In genomic region chr9:130182090-130182909, GRCh38 we compare ENCODE assay signal across 14 cellular contexts. TPM values are rescaled to one million over a fixed set of nuclear protein-coding genes. Genes with fewer than 3 reads are reported as not detected.
DNase-seq lines count a peak whose midpoint lies in the region; ATAC-seq and TF ChIP-seq lines count a peak whose summit lies in the region.
"Had no signal": no experiment of that assay in that cellular context is flagged by ENCODE, and none has a peak within 500 bp of the region (broad histone marks: within the 10 kb centered on the region; RNA-seq: fewer than 3 reads in every experiment).

No MANE protein-coding gene starts in this region.

- H2AK5ac ChIP-seq in trophoblast cell (ENCODE audit: low read length) = peak overlapping the region; percentile 10

- H3K9ac ChIP-seq in BLaER1 (no peak overlapping the region), trophoblast cell (ENCODE audit: low read length) (no peak overlapping the region)

- H2BK120ac ChIP-seq in trophoblast cell (ENCODE audit: insufficient read depth, low read length, poor library complexity) = no peak overlapping the region

- no peak overlapping the region for H3K23ac ChIP-seq in trophoblast cell (ENCODE audit: low read length)

- no peak; the same call in 2 of the 3 replicates for ATAC-seq in RWPE2 (ENCODE audit: low read depth)
- ATAC-seq in HG03159 (IDR thresholded peaks at IDR 0.05; ENCODE audit: unreplicated experiment) = no peak
- no peak for ATAC-seq in HG02642 (IDR thresholded peaks at IDR 0.05; ENCODE audit: poor library complexity, unreplicated experiment)
- ATAC-seq: natural killer cell had no signal

- no peak for TF ChIP-seq CTCF in RWPE2 (IDR thresholded peaks at IDR 0.05; ENCODE audit: poor library complexity, severe bottlenecking)

- H4K20me1 ChIP-seq in BLaER1 = peaks cover 97% of the 10 kb centered on the region

- H3K79me2 ChIP-seq in trophoblast cell (ENCODE audit: control insufficient read depth, insufficient read depth, low read length, poor library complexity) = peaks cover 6% of the 10 kb centered on the region

- peaks cover 7% of the 10 kb centered on the region for H3K79me1 ChIP-seq in trophoblast cell (ENCODE audit: low read length)

- no peak overlapping the region for H3K4me2 ChIP-seq in BLaER1
- no peak overlapping the region for H3K4me2 ChIP-seq in trophoblast cell (ENCODE audit: low read length)

- peaks cover 31% of the 10 kb centered on the region for H3K36me3 ChIP-seq in BLaER1
- H3K36me3 ChIP-seq in RWPE2 (ENCODE audit: low read depth) = 0 out of 2 replicates have a peak, but pooled peaks cover 3% of the 10 kb centered on the region
- H3K36me3 ChIP-seq in trophoblast cell (ENCODE audit: control insufficient read depth in 1 of 2, insufficient read depth in 2 of 2, low read length in 2 of 2) = peaks cover 7 to 8% of the 10 kb centered on the region in 2 experiments
- H3K36me3 ChIP-seq: left lung had no signal

- no peak overlapping the region for H3K14ac ChIP-seq in trophoblast cell (ENCODE audit: low read length)

- H4K91ac ChIP-seq in trophoblast cell (ENCODE audit: low read depth, low read length) = peak overlapping the region; percentile 56

- no peak overlapping the region for H3K18ac ChIP-seq in trophoblast cell (ENCODE audit: low read length)

- peak; percentile 31 for TF ChIP-seq POLR2A in erythroblast (IDR thresholded peaks at IDR 0.05; ENCODE audit: low read length)

- no peak overlapping the region for H4K8ac ChIP-seq in trophoblast cell (ENCODE audit: low read depth, low read length)

- no peak overlapping the region for H3K4me3 ChIP-seq in BLaER1
- no peak overlapping the region for H3K4me3 ChIP-seq in RWPE2 (ENCODE audit: severe bottlenecking)
- H3K4me3 ChIP-seq in trophoblast cell (ENCODE audit: low read depth, low read length) = no peak overlapping the region
- H3K4me3 ChIP-seq: left lung had no signal

- peak overlapping the region; percentile 7 for H2BK12ac ChIP-seq in trophoblast cell (ENCODE audit: low read length)

- H4K12ac ChIP-seq in trophoblast cell (ENCODE audit: low read depth, low read length) = no peak overlapping the region

- no peak overlapping the region for H3K4ac ChIP-seq in trophoblast cell (ENCODE audit: low read depth, low read length)

- no peak overlapping the region for H2BK5ac ChIP-seq in trophoblast cell (ENCODE audit: low read depth, low read length, poor library complexity)

- H3K9me3 ChIP-seq in BLaER1 (no peaks in the 10 kb centered on the region), RWPE2 (ENCODE audit: severe bottlenecking) (no peaks in the 10 kb centered on the region), trophoblast cell (ENCODE audit: insufficient read depth, low read depth, low read length) (no peaks in the 10 kb centered on the region)
- H3K9me3 ChIP-seq: left lung had no signal

- H3K27ac ChIP-seq in BLaER1 (peak overlapping the region; percentile 24; the same call in 1 of the 2 replicates), RWPE2 (ENCODE audit: poor library complexity, severe bottlenecking) (no peak overlapping the region), trophoblast cell (ENCODE audit: low read depth, low read length) (peak overlapping the region; percentile 48)

- DNase-seq in RWPE2 (ENCODE audit: low spot score) (peak; percentile 65), erythroblast (lab: John Stamatoyannopoulos, UW) (peak in 1 of 2 experiments; percentile 55), trophoblast cell (no peak), T-helper 9 cell (no peak), SW480 (ENCODE audit: low spot score) (no peak)
- DNase-seq: activated CD4-positive, alpha-beta T cell treated with anti-CD3 and anti-CD28 coated beads, Interleukin-2, amount 10 ng/mL, durations not matched to agents 7 days and 5 days; DMS53; natural killer cell; NCI-H2227 treated with DMSO at 0.1 percent for 48 hours; OCI-M1 had no signal

- H3K27me3 ChIP-seq in BLaER1 (no peaks in the 10 kb centered on the region), RWPE2 (ENCODE audit: insufficient read depth, poor library complexity, severe bottlenecking) (no peaks in the 10 kb centered on the region), trophoblast cell (ENCODE audit: insufficient read depth, low read length) (no peaks in the 10 kb centered on the region)
- H3K27me3 ChIP-seq: left lung had no signal

- WGBS in trophoblast cell (ENCODE audit: extremely low coverage, insufficient coverage, insufficient read length) = no CpG with 5 or more reads among the region's 26 CpGs

- no peak overlapping the region for H2AFZ ChIP-seq in trophoblast cell (ENCODE audit: insufficient read depth, low read length, poor library complexity)

- H3K4me1 ChIP-seq in BLaER1 = peaks cover 45% of the 10 kb centered on the region
- peaks cover 3% of the 10 kb centered on the region for H3K4me1 ChIP-seq in RWPE2 (ENCODE audit: insufficient read depth, poor library complexity, severe bottlenecking)
- peaks cover 23 to 27% of the 10 kb centered on the region in 2 experiments for H3K4me1 ChIP-seq in trophoblast cell (ENCODE audit: control insufficient read depth in 1 of 2, insufficient read depth in 2 of 2, low read length in 2 of 2)
- H3K4me1 ChIP-seq: left lung had no signal

RNA-seq across cellular contexts. Expression of gene NCS1, which starts 10.1 kb away (rescaled TPM):
- polyA plus RNA-seq in trophoblast cell (2013) = 24.9 and 25.0 TPM in 2 replicates
